11 cellular contexts compared by ENCODE assay signal in genomic region chr6:105688573-105688972, GRCh38.
DNase-seq lines count a peak whose midpoint lies in the region; ATAC-seq lines count a peak whose summit lies in the region.
"Had no signal": no experiment of that assay in that cellular context is flagged by ENCODE, and none has a peak within 500 bp of the region (broad histone marks: within the 10 kb centered on the region; RNA-seq: fewer than 3 reads in every experiment).

No MANE protein-coding gene starts in this region.

- H3K9me3 Mint-ChIP-seq in stimulated activated naive CD8-positive, alpha-beta T cell treated with anti-CD3 and anti-CD28 coated beads, Interleukin-15, amount 100 ng/mL, for 72 hours: peaks cover 31 to 41% of the 10 kb centered on the region in 2 donors
- H3K9me3 Mint-ChIP-seq in activated T-helper 17 cell treated with anti-CD3 and anti-CD28 coated beads, Interleukin-2, amount 50 U/mL, for 72 hours: peaks cover 13% of the 10 kb centered on the region

- DNase-seq in stimulated activated naive CD8-positive, alpha-beta T cell treated with anti-CD3 and anti-CD28 coated beads, Interleukin-15, amount 100 ng/mL, for 72 hours: no peak
- DNase-seq in stimulated activated naive CD8-positive, alpha-beta T cell treated with anti-CD3 and anti-CD28 coated beads, Interleukin-15, Interleukin-2, amounts not matched to agents 100 U/mL and 50 U/mL, for 24 hours: no peak
- DNase-seq in M059J (ENCODE audit: low read depth) (peak; percentile 24), superior temporal gyrus (ENCODE audit: extremely low spot score) (no peak)
- DNase-seq: CD4-positive, alpha-beta memory T cell; GF-D8; GOT3 had no signal

- peak; percentile 28 for ATAC-seq in stimulated activated naive CD8-positive, alpha-beta T cell treated with anti-CD3 and anti-CD28 coated beads, Interleukin-15, amount 100 ng/mL, for 72 hours
- no peak for ATAC-seq in stimulated activated naive CD8-positive, alpha-beta T cell treated with anti-CD3 and anti-CD28 coated beads, Interleukin-15, Interleukin-2, amounts not matched to agents 100 U/mL and 50 U/mL, for 24 hours
- ATAC-seq in activated T-helper 17 cell treated with anti-CD3 and anti-CD28 coated beads, Interleukin-2, amount 50 U/mL, for 72 hours (replicated peaks): peak; percentile 38
- ATAC-seq in HG02610 (IDR thresholded peaks at IDR 0.05; ENCODE audit: unreplicated experiment) (no peak), GM18861 (IDR thresholded peaks at IDR 0.05; ENCODE audit: unreplicated experiment) (no peak)

- H3K4me3 Mint-ChIP-seq in stimulated activated naive CD8-positive, alpha-beta T cell treated with anti-CD3 and anti-CD28 coated beads, Interleukin-15, amount 100 ng/mL, for 72 hours: no peak overlapping the region
- no peak overlapping the region for H3K4me3 Mint-ChIP-seq in activated T-helper 17 cell treated with anti-CD3 and anti-CD28 coated beads, Interleukin-2, amount 50 U/mL, for 72 hours
- H3K4me3 Mint-ChIP-seq: B cell; CD4-positive, alpha-beta memory T cell had no signal

- no peak overlapping the region for H3K27ac Mint-ChIP-seq in stimulated activated naive CD8-positive, alpha-beta T cell treated with anti-CD3 and anti-CD28 coated beads, Interleukin-15, amount 100 ng/mL, for 72 hours
- no peak overlapping the region for H3K27ac Mint-ChIP-seq in activated T-helper 17 cell treated with anti-CD3 and anti-CD28 coated beads, Interleukin-2, amount 50 U/mL, for 72 hours
- H3K27ac Mint-ChIP-seq: B cell; CD4-positive, alpha-beta memory T cell had no signal

- peaks cover 42% of the 10 kb centered on the region for H3K27me3 Mint-ChIP-seq in stimulated activated naive CD8-positive, alpha-beta T cell treated with anti-CD3 and anti-CD28 coated beads, Interleukin-15, amount 100 ng/mL, for 72 hours
- peaks cover 10% of the 10 kb centered on the region for H3K27me3 Mint-ChIP-seq in activated T-helper 17 cell treated with anti-CD3 and anti-CD28 coated beads, Interleukin-2, amount 50 U/mL, for 72 hours

- no peaks in the 10 kb centered on the region for H3K36me3 Mint-ChIP-seq in activated T-helper 17 cell treated with anti-CD3 and anti-CD28 coated beads, Interleukin-2, amount 50 U/mL, for 72 hours (ENCODE audit: low read depth)

- no peaks in the 10 kb centered on the region for H3K4me1 Mint-ChIP-seq in stimulated activated naive CD8-positive, alpha-beta T cell treated with anti-CD3 and anti-CD28 coated beads, Interleukin-15, amount 100 ng/mL, for 72 hours
- peaks cover 3% of the 10 kb centered on the region for H3K4me1 Mint-ChIP-seq in activated T-helper 17 cell treated with anti-CD3 and anti-CD28 coated beads, Interleukin-2, amount 50 U/mL, for 72 hours
- H3K4me1 Mint-ChIP-seq: B cell; CD4-positive, alpha-beta memory T cell had no signal

Comparison
In these comparisons a context has a peak if more than half of its experiments do, and no peak if none do; other contexts are left out.
1. ATAC-seq: peak in stimulated activated naive CD8-positive, alpha-beta T cell treated with anti-CD3 and anti-CD28 coated beads, Interleukin-15, amount 100 ng/mL, for 72 hours (single experiment) and activated T-helper 17 cell treated with anti-CD3 and anti-CD28 coated beads, Interleukin-2, amount 50 U/mL, for 72 hours (single experiment); none in stimulated activated naive CD8-positive, alpha-beta T cell treated with anti-CD3 and anti-CD28 coated beads, Interleukin-15, Interleukin-2, amounts not matched to agents 100 U/mL and 50 U/mL, for 24 hours (single experiment), HG02610 (single experiment) and GM18861 (single experiment).